Comparison of ENCODE assay signal across 8 cellular contexts in genomic region chrX:120485562-120486520, GRCh38. TPM values are rescaled to one million over a fixed set of nuclear protein-coding genes. Genes with fewer than 3 reads are reported as not detected.
DNase-seq lines count a peak whose midpoint lies in the region; ATAC-seq and TF ChIP-seq lines count a peak whose summit lies in the region.

No MANE protein-coding gene starts in this region.

- peak; percentile 67 for TF ChIP-seq CTCF in Loucy (conservative IDR thresholded peaks at IDR 0.05; ENCODE audit: low read length)
- peak; percentile 68 for TF ChIP-seq CTCF in type B pancreatic cell (conservative IDR thresholded peaks at IDR 0.05)

- no peaks in the 10 kb centered on the region for H4K20me1 ChIP-seq in Loucy (ENCODE audit: insufficient read depth, low read length, poor library complexity, severe bottlenecking)

- H3K4me1 Mint-ChIP-seq in type B pancreatic cell (ENCODE audit: unreplicated experiment): peaks cover 3% of the 10 kb centered on the region

- peak overlapping the region; percentile 86 for H2AFZ ChIP-seq in Loucy (ENCODE audit: low read length)

- no peaks in the 10 kb centered on the region for H3K9me3 Mint-ChIP-seq in activated naive CD4-positive, alpha-beta T cell treated with anti-CD3 and anti-CD28 coated beads, Interleukin-2, amount 50 U/mL, for 72 hours
- H3K9me3 Mint-ChIP-seq in type B pancreatic cell: no peaks in the 10 kb centered on the region

- peak overlapping the region; percentile 68 for H3K4me2 ChIP-seq in Loucy (ENCODE audit: low read depth, low read length, poor library complexity, severe bottlenecking)

- H3K9me2 ChIP-seq in Loucy (replicated peaks; ENCODE audit: low read depth, low read length): no peaks in the 10 kb centered on the region

- no peaks in the 10 kb centered on the region for H3K36me3 ChIP-seq in H7 (replicated peaks; ENCODE audit: control insufficient read depth, insufficient read depth, low read length)
- no peaks in the 10 kb centered on the region for H3K36me3 ChIP-seq in Loucy (ENCODE audit: insufficient read depth, low read length)
- no peaks in the 10 kb centered on the region for H3K36me3 ChIP-seq in SJCRH30

- no peaks in the 10 kb centered on the region for H3K36me3 Mint-ChIP-seq in activated naive CD4-positive, alpha-beta T cell treated with anti-CD3 and anti-CD28 coated beads, Interleukin-2, amount 50 U/mL, for 72 hours
- peaks cover 5% of the 10 kb centered on the region for H3K36me3 Mint-ChIP-seq in type B pancreatic cell

- no peaks in the 10 kb centered on the region for H3K27me3 Mint-ChIP-seq in type B pancreatic cell

- H3K4me3 Mint-ChIP-seq in type B pancreatic cell: peak overlapping the region; percentile 89

- peaks cover 9% of the 10 kb centered on the region for H3K4me1 ChIP-seq in Loucy (ENCODE audit: insufficient read depth, low read length, poor library complexity, severe bottlenecking)
- no peaks in the 10 kb centered on the region for H3K4me1 ChIP-seq in SJCRH30

- H3K9me3 ChIP-seq in Loucy (ENCODE audit: insufficient read depth, low read depth, low read length): no peaks in the 10 kb centered on the region
- H3K9me3 ChIP-seq in SJCRH30 (replicated peaks): no peaks in the 10 kb centered on the region

- H3F3A ChIP-seq in Loucy (ENCODE audit: low read depth): no peaks in the 10 kb centered on the region

- H3K27ac ChIP-seq in SJCRH30: peak overlapping the region; percentile 83

- peak; percentile 73 for DNase-seq in GDM1 (lab: John Stamatoyannopoulos, UW)
- DNase-seq in H7: peak; percentile 68
- DNase-seq in SJCRH30: peak; percentile 82 to 91
- peak; percentile 16 to 59 for DNase-seq in activated naive CD4-positive, alpha-beta T cell treated with anti-CD3 and anti-CD28 coated beads, Interleukin-2, amount 50 U/mL, for 72 hours (ENCODE audit: low spot score in 2 of 2)
- peak; percentile 75 for DNase-seq in glomerular visceral epithelial cell (ENCODE audit: extremely low spot score)
- DNase-seq in occipital lobe (lab: John Stamatoyannopoulos, UW): peak; percentile 67
- peak; percentile 72 for DNase-seq in type B pancreatic cell (ENCODE audit: extremely low spot score, unreplicated experiment)

- H3K4me3 ChIP-seq in H7 (ENCODE audit: insufficient read depth, low read depth, low read length) (peak overlapping the region; percentile 38), Loucy (ENCODE audit: low read length, poor library complexity, severe bottlenecking) (peak overlapping the region; percentile 77), SJCRH30 (peak overlapping the region; percentile 57)

- peak overlapping the region; percentile 55 to 72 for H3K27ac Mint-ChIP-seq in activated naive CD4-positive, alpha-beta T cell treated with anti-CD3 and anti-CD28 coated beads, Interleukin-2, amount 50 U/mL, for 72 hours
- peak overlapping the region; percentile 96 for H3K27ac Mint-ChIP-seq in type B pancreatic cell

- peak overlapping the region; percentile 78 for H3K9ac ChIP-seq in Loucy (ENCODE audit: low read depth, low read length, poor library complexity, severe bottlenecking)

- H3K79me2 ChIP-seq in Loucy (ENCODE audit: insufficient read depth, low read length): no peaks in the 10 kb centered on the region

- peak; percentile 90 for ATAC-seq in activated naive CD4-positive, alpha-beta T cell treated with anti-CD3 and anti-CD28 coated beads, Interleukin-2, amount 50 U/mL, for 72 hours

- H3K27me3 ChIP-seq in H7 (ENCODE audit: control insufficient read depth, insufficient read depth, low read length) (no peaks in the 10 kb centered on the region), Loucy (ENCODE audit: insufficient read depth, low read length, poor library complexity, severe bottlenecking) (no peaks in the 10 kb centered on the region), SJCRH30 (no peaks in the 10 kb centered on the region)

RNA-seq across cellular contexts. Expression of gene LAMP2, which starts 16.7 kb away (rescaled TPM):
- total RNA-seq in H7 (2014; rRNA removed; shearing (Covaris generic)): 31.3 and 31.7 TPM in 2 replicates
- total RNA-seq in SJCRH30 (2014; rRNA removed; shearing (Covaris generic)): 137 and 143 TPM in 2 replicates
- total RNA-seq in activated naive CD4-positive, alpha-beta T cell treated with anti-CD3 and anti-CD28 coated beads, Interleukin-2, amount 50 U/mL, for 72 hours: 10 to 100 TPM; 35.3 to 44.0 TPM
- total RNA-seq in occipital lobe: 48.8 TPM
- 82.9 and 120 TPM in 2 replicates for total RNA-seq in type B pancreatic cell (ENCODE audit: low replicate concordance)

Comparison
In these comparisons a context has a peak if more than half of its experiments do, and no peak if none do; other contexts are left out.
1. Peak in every context shown above with its lines: DNase-seq, ATAC-seq, H3K4me3 ChIP-seq and H3K27ac ChIP-seq.